1 cellular context compared by ENCODE assay signal in genomic region chr12:108856170-108856427, GRCh38.
TF ChIP-seq lines count a peak whose summit lies in the region.

No MANE protein-coding gene starts in this region.

TF ChIP-seq in HepG2, 621 proteins besides CTCF, POLR2A, EP300 and RAD21 (continued from another document and continues in another):
- TF ChIP-seq, protein P1, sequence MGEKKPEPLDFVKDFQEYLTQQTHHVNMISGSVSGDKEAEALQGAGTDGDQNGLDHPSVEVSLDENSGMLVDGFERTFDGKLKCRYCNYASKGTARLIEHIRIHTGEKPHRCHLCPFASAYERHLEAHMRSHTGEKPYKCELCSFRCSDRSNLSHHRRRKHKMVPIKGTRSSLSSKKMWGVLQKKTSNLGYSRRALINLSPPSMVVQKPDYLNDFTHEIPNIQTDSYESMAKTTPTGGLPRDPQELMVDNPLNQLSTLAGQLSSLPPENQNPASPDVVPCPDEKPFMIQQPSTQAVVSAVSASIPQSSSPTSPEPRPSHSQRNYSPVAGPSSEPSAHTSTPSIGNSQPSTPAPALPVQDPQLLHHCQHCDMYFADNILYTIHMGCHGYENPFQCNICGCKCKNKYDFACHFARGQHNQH (CRISPR knock-in tag; IDR thresholded peaks at IDR 0.05): 0 out of 2 replicates have a peak, but pooled peaks have one; percentile 15
- TF ChIP-seq BRCA1 (CRISPR knock-in tag; IDR thresholded peaks at IDR 0.05): 0 out of 2 replicates have a peak, but pooled peaks have one; percentile 50
- no peak for TF ChIP-seq TEAD3 (CRISPR knock-in tag; optimal IDR thresholded peaks at IDR 0.05; ENCODE audit: borderline replicate concordance)
- no peak for TF ChIP-seq ARID4A (CRISPR knock-in tag; IDR thresholded peaks at IDR 0.05; ENCODE audit: borderline replicate concordance)
- TF ChIP-seq HMGXB4 (CRISPR knock-in tag; IDR thresholded peaks at IDR 0.05; ENCODE audit: borderline replicate concordance in 1 of 2, low read depth in 1 of 2): no peak
- no peak for TF ChIP-seq KMT2B (CRISPR knock-in tag; IDR thresholded peaks at IDR 0.05)
- no peak for TF ChIP-seq TEAD2 (CRISPR knock-in tag; IDR thresholded peaks at IDR 0.05)
- no peak for TF ChIP-seq CBX5 (CRISPR knock-in tag; IDR thresholded peaks at IDR 0.05; ENCODE audit: borderline replicate concordance)
- TF ChIP-seq, protein P2, sequence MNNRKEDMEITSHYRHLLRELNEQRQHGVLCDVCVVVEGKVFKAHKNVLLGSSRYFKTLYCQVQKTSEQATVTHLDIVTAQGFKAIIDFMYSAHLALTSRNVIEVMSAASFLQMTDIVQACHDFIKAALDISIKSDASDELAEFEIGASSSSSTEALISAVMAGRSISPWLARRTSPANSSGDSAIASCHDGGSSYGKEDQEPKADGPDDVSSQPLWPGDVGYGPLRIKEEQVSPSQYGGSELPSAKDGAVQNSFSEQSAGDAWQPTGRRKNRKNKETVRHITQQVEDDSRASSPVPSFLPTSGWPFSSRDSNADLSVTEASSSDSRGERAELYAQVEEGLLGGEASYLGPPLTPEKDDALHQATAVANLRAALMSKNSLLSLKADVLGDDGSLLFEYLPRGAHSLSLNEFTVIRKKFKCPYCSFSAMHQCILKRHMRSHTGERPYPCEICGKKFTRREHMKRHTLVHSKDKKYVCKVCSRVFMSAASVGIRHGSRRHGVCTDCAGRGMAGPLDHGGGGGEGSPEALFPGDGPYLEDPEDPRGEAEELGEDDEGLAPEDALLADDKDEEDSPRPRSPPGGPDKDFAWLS (CRISPR knock-in tag; IDR thresholded peaks at IDR 0.05; ENCODE audit: borderline replicate concordance): no peak
- TF ChIP-seq RXRA (CRISPR knock-in tag; IDR thresholded peaks at IDR 0.05): peak; percentile 60
- TF ChIP-seq NR2F6 (IDR thresholded peaks at IDR 0.05): no peak
- no peak for TF ChIP-seq NR2F6 (CRISPR knock-in tag; IDR thresholded peaks at IDR 0.05)
- TF ChIP-seq ZNF614 (CRISPR knock-in tag; IDR thresholded peaks at IDR 0.05; ENCODE audit: borderline replicate concordance): no peak
- 0 out of 2 replicates have a peak, but pooled peaks have one; percentile 47 for TF ChIP-seq MYC (CRISPR knock-in tag; IDR thresholded peaks at IDR 0.05; ENCODE audit: borderline replicate concordance)
- TF ChIP-seq, protein P3, sequence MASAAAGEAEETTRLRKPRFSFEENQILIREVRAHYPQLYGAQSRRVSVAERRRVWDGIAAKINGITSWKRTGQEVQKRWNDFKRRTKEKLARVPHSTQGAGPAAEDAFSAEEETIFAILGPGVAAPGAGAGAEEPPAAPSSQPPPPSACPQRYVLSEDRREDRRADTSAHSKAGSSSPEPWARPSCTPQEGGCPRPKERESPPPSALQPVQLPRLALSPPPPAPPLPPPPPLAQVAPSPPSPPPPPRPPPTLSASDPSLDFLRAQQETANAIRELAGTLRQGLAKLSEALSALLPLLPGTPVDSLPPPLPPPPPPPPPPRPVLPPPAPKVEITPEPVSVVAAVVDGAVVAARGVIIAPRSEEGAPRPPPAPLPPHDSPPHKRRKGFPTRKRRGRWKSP (CRISPR knock-in tag; IDR thresholded peaks at IDR 0.05): no peak
- TF ChIP-seq HMG20A (CRISPR knock-in tag; IDR thresholded peaks at IDR 0.05; ENCODE audit: borderline replicate concordance): no peak
- no peak for TF ChIP-seq CC2D1A (CRISPR knock-in tag; IDR thresholded peaks at IDR 0.05)
- no peak for TF ChIP-seq NR3C1 (CRISPR knock-in tag; IDR thresholded peaks at IDR 0.05)
- no peak for TF ChIP-seq HNF4A (CRISPR knock-in tag; IDR thresholded peaks at IDR 0.05)
- no peak for TF ChIP-seq RNF2 (conservative IDR thresholded peaks at IDR 0.05; ENCODE audit: low read depth)
- TF ChIP-seq ZNF724P (CRISPR knock-in tag; IDR thresholded peaks at IDR 0.05; ENCODE audit: borderline replicate concordance): no peak
- TF ChIP-seq, protein P4, sequence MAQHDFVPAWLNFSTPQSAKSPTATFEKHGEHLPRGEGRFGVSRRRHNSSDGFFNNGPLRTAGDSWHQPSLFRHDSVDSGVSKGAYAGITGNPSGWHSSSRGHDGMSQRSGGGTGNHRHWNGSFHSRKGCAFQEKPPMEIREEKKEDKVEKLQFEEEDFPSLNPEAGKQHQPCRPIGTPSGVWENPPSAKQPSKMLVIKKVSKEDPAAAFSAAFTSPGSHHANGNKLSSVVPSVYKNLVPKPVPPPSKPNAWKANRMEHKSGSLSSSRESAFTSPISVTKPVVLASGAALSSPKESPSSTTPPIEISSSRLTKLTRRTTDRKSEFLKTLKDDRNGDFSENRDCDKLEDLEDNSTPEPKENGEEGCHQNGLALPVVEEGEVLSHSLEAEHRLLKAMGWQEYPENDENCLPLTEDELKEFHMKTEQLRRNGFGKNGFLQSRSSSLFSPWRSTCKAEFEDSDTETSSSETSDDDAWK (CRISPR knock-in tag; IDR thresholded peaks at IDR 0.05): no peak
- TF ChIP-seq PHF8 (CRISPR knock-in tag; IDR thresholded peaks at IDR 0.05): no peak
- TF ChIP-seq DPF2 (CRISPR knock-in tag; IDR thresholded peaks at IDR 0.05; ENCODE audit: borderline replicate concordance, low read depth): no peak
- no peak for TF ChIP-seq RARA (CRISPR knock-in tag; IDR thresholded peaks at IDR 0.05)
- TF ChIP-seq BCL3 (CRISPR knock-in tag; IDR thresholded peaks at IDR 0.05): no peak
- TF ChIP-seq, protein P5, sequence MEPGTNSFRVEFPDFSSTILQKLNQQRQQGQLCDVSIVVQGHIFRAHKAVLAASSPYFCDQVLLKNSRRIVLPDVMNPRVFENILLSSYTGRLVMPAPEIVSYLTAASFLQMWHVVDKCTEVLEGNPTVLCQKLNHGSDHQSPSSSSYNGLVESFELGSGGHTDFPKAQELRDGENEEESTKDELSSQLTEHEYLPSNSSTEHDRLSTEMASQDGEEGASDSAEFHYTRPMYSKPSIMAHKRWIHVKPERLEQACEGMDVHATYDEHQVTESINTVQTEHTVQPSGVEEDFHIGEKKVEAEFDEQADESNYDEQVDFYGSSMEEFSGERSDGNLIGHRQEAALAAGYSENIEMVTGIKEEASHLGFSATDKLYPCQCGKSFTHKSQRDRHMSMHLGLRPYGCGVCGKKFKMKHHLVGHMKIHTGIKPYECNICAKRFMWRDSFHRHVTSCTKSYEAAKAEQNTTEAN (CRISPR knock-in tag; conservative IDR thresholded peaks at IDR 0.05): no peak
- TF ChIP-seq, protein P6, sequence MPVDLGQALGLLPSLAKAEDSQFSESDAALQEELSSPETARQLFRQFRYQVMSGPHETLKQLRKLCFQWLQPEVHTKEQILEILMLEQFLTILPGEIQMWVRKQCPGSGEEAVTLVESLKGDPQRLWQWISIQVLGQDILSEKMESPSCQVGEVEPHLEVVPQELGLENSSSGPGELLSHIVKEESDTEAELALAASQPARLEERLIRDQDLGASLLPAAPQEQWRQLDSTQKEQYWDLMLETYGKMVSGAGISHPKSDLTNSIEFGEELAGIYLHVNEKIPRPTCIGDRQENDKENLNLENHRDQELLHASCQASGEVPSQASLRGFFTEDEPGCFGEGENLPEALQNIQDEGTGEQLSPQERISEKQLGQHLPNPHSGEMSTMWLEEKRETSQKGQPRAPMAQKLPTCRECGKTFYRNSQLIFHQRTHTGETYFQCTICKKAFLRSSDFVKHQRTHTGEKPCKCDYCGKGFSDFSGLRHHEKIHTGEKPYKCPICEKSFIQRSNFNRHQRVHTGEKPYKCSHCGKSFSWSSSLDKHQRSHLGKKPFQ (CRISPR knock-in tag; IDR thresholded peaks at IDR 0.05; ENCODE audit: insufficient replicate concordance): no peak
- no peak for TF ChIP-seq ZNF34 (CRISPR knock-in tag; IDR thresholded peaks at IDR 0.05; ENCODE audit: borderline replicate concordance)
- TF ChIP-seq EED (CRISPR knock-in tag; IDR thresholded peaks at IDR 0.05): 0 out of 2 replicates have a peak, but pooled peaks have one; percentile 20
- no peak for TF ChIP-seq ZHX1 (CRISPR knock-in tag; IDR thresholded peaks at IDR 0.05; ENCODE audit: low read depth)
- no peak for TF ChIP-seq PBX3 (CRISPR knock-in tag; IDR thresholded peaks at IDR 0.05; ENCODE audit: borderline replicate concordance)
- TF ChIP-seq REXO4 (CRISPR knock-in tag; IDR thresholded peaks at IDR 0.05; ENCODE audit: borderline replicate concordance): no peak
- no peak for TF ChIP-seq SNAI1 (CRISPR knock-in tag; IDR thresholded peaks at IDR 0.05; ENCODE audit: borderline replicate concordance)
- TF ChIP-seq ZNF317 (CRISPR knock-in tag; IDR thresholded peaks at IDR 0.05): no peak
- TF ChIP-seq ZNF768 (CRISPR knock-in tag; IDR thresholded peaks at IDR 0.05): peak; percentile 5; the same call in 1 of the 2 replicates
- TF ChIP-seq ZNF7 (CRISPR knock-in tag; IDR thresholded peaks at IDR 0.05): no peak
- TF ChIP-seq ZNF749 (CRISPR knock-in tag; IDR thresholded peaks at IDR 0.05; ENCODE audit: borderline replicate concordance): no peak
- TF ChIP-seq ZNF777 (CRISPR knock-in tag; IDR thresholded peaks at IDR 0.05): 0 out of 2 replicates have a peak, but pooled peaks have one; percentile 32
